In the genomic region with DNA sequence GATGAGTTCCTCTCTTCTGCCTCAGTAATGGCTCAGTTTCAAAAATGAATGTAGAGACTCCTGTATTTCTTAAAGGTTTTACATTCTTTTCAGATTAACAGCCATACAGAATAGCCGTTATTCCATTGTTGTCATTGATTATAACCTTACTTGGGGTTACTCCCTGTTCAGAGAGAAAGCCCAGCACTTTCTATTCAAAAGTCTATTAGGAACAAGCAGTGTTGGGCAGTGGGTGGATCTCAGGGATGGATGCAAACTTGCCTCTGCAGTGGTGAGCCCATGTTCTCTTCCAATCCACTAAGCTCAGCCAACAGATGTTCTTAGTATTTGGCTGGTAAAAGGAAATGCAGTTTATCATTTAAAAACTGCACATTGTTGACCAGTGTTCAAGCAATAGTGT, we compare ENCODE assay signal across 18 cellular contexts.
"Had no signal": no experiment of that assay in that cellular context is flagged by ENCODE, and none has a peak within 500 bp of the region (broad histone marks: within the 10 kb centered on the region; RNA-seq: fewer than 3 reads in every experiment).

No MANE protein-coding gene starts in this region.

- H3K4me1 ChIP-seq: gastrocnemius medialis, prostate gland, right atrium auricular region, sigmoid colon, transverse colon, vagina had no signal

- H3K27me3 ChIP-seq: dorsolateral prefrontal cortex, gastrocnemius medialis, neutrophil, right atrium auricular region, sigmoid colon, transverse colon, vagina had no signal

- H3K27ac Mint-ChIP-seq: memory B cell; natural killer cell; stimulated activated naive B cell treated with anti-CD40 and anti-IgM and Interleukin-4, amounts not matched to agents 10 μg/mL and 1 μg/mL and 100 μg/mL, for 72 hours; stimulated activated naive CD8-positive, alpha-beta T cell treated with anti-CD3 and anti-CD28 coated beads, Interleukin-15, Interleukin-2, amounts not matched to agents 100 ng/mL and 50 ng/mL, for 24 hours had no signal

- H3K36me3 Mint-ChIP-seq: memory B cell; natural killer cell; stimulated activated naive B cell treated with anti-CD40 and anti-IgM and Interleukin-4, amounts not matched to agents 10 μg/mL and 1 μg/mL and 100 μg/mL, for 72 hours had no signal

- H3K4me3 ChIP-seq: dorsolateral prefrontal cortex, gastrocnemius medialis, lung, prostate gland, right atrium auricular region, sigmoid colon, transverse colon, vagina had no signal

- H3K4me1 Mint-ChIP-seq: memory B cell; natural killer cell; stimulated activated naive B cell treated with anti-CD40 and anti-IgM and Interleukin-4, amounts not matched to agents 10 μg/mL and 1 μg/mL and 100 μg/mL, for 72 hours had no signal

- H3K4me3 Mint-ChIP-seq: memory B cell; natural killer cell; stimulated activated naive B cell treated with anti-CD40 and anti-IgM and Interleukin-4, amounts not matched to agents 10 μg/mL and 1 μg/mL and 100 μg/mL, for 72 hours; stimulated activated naive CD8-positive, alpha-beta T cell treated with anti-CD3 and anti-CD28 coated beads, Interleukin-15, Interleukin-2, amounts not matched to agents 100 ng/mL and 50 ng/mL, for 24 hours had no signal

- H3K27me3 Mint-ChIP-seq: memory B cell; stimulated activated naive B cell treated with anti-CD40 and anti-IgM and Interleukin-4, amounts not matched to agents 10 μg/mL and 1 μg/mL and 100 μg/mL, for 72 hours; stimulated activated naive CD8-positive, alpha-beta T cell treated with anti-CD3 and anti-CD28 coated beads, Interleukin-15, Interleukin-2, amounts not matched to agents 100 ng/mL and 50 ng/mL, for 24 hours had no signal

- DNase-seq: dorsolateral prefrontal cortex; effector CD4-positive, alpha-beta T cell; gastrocnemius medialis; head of caudate nucleus; kidney; natural killer cell; sigmoid colon; stimulated activated CD4-positive, alpha-beta T cell treated with anti-CD3 and anti-CD28 coated beads, Interleukin-4, amount 100 ng/mL, for 4 hours; stimulated activated naive B cell treated with anti-CD40 and anti-IgM and Interleukin-4, amounts not matched to agents 10 μg/mL and 1 μg/mL and 100 μg/mL, for 72 hours; transverse colon had no signal

- H3K36me3 ChIP-seq: gastrocnemius medialis, neutrophil, prostate gland, right atrium auricular region, sigmoid colon, transverse colon, vagina had no signal

- H3K9me3 ChIP-seq: gastrocnemius medialis, neutrophil, prostate gland, right atrium auricular region, sigmoid colon, transverse colon, vagina had no signal

- ATAC-seq: gastrocnemius medialis; left lobe of liver; natural killer cell; stimulated activated naive B cell treated with anti-CD40 and anti-IgM and Interleukin-4, amounts not matched to agents 10 μg/mL and 1 μg/mL and 100 μg/mL, for 72 hours had no signal

- H3K9me3 Mint-ChIP-seq: memory B cell; natural killer cell; stimulated activated naive B cell treated with anti-CD40 and anti-IgM and Interleukin-4, amounts not matched to agents 10 μg/mL and 1 μg/mL and 100 μg/mL, for 72 hours; stimulated activated naive CD8-positive, alpha-beta T cell treated with anti-CD3 and anti-CD28 coated beads, Interleukin-15, Interleukin-2, amounts not matched to agents 100 ng/mL and 50 ng/mL, for 24 hours had no signal

- H3K27ac ChIP-seq: dorsolateral prefrontal cortex, gastrocnemius medialis, neutrophil, prostate gland, right atrium auricular region, sigmoid colon, transverse colon, vagina had no signal
